14 cellular contexts compared by ENCODE assay signal in genomic region chr5:10525124-10525495, GRCh38. TPM values are rescaled to one million over a fixed set of nuclear protein-coding genes. Genes with fewer than 3 reads are reported as not detected.
DNase-seq lines count a peak whose midpoint lies in the region; ATAC-seq and TF ChIP-seq lines count a peak whose summit lies in the region.
"Had no signal": no experiment of that assay in that cellular context is flagged by ENCODE, and none has a peak within 500 bp of the region (broad histone marks: within the 10 kb centered on the region; RNA-seq: fewer than 3 reads in every experiment).

No MANE protein-coding gene starts in this region.

- H3K27ac Mint-ChIP-seq in osteocyte (ENCODE audit: unreplicated experiment), result peak overlapping the region; percentile 37
- H3K27ac Mint-ChIP-seq: activated T-helper 2 cell treated with anti-CD3 and anti-CD28 coated beads, Interferon-gamma antibody, Interleukin-2, Interleukin-4, amounts not matched to agents 10 μg/mL and 5 μg/mL and 100 μg/mL, durations not matched to agents 14 hours and 24 hours and 36 hours had no signal

- no peaks in the 10 kb centered on the region for H3K9me3 Mint-ChIP-seq in osteocyte (ENCODE audit: unreplicated experiment)

- H3K36me3 Mint-ChIP-seq in osteocyte (ENCODE audit: unreplicated experiment), result no peaks in the 10 kb centered on the region

- H3K27me3 Mint-ChIP-seq in osteocyte (ENCODE audit: unreplicated experiment), result no peaks in the 10 kb centered on the region

- CTCF ChIA-PET in RWPE1 (lab: Yijun Ruan, JAX), result interaction anchor here (0.7 kb wide), 1 partner anchor 102 kb away, joined by 3 read pairs; no protein-coding TSS in a partner anchor

- peaks cover 54% of the 10 kb centered on the region for H3K4me1 Mint-ChIP-seq in osteocyte (ENCODE audit: unreplicated experiment)

- H3K4me3 Mint-ChIP-seq in osteocyte (ENCODE audit: unreplicated experiment), result no peak overlapping the region

- POLR2A ChIA-PET in RWPE1 (lab: Yijun Ruan, JAX; ENCODE audit: low non-redundant PET), result no interaction called here

- no peak for TF ChIP-seq CTCF in RWPE1 (conservative IDR thresholded peaks at IDR 0.05; ENCODE audit: low read depth)
- TF ChIP-seq CTCF in osteocyte (IDR thresholded peaks at IDR 0.05), result no peak

- peak overlapping the region; percentile 16; the same call in 1 of the 2 replicates for H3K27ac ChIP-seq in RWPE1
- H3K27ac ChIP-seq: epithelial cell of prostate, heart right ventricle, pancreas, spleen, suprapubic skin had no signal

- ATAC-seq in GM19328 (IDR thresholded peaks at IDR 0.05; ENCODE audit: unreplicated experiment) (peak; percentile 69), HG02852 (IDR thresholded peaks at IDR 0.05; ENCODE audit: unreplicated experiment) (peak; percentile 59), HG02678 (IDR thresholded peaks at IDR 0.05; ENCODE audit: unreplicated experiment) (no peak), HG02981 (IDR thresholded peaks at IDR 0.05; ENCODE audit: unreplicated experiment) (no peak)
- ATAC-seq: heart right ventricle had no signal

- no peak for DNase-seq in RWPE1 (ENCODE audit: low spot score)
- DNase-seq in osteocyte (ENCODE audit: extremely low spot score, unreplicated experiment), result no peak
- no peak for DNase-seq in GM19238 (ENCODE audit: insufficient read length, low spot score)
- DNase-seq: heart right ventricle, NCI-H1092 treated with DMSO at 0.1 percent for 48 hours, pancreas, spleen had no signal

RNA-seq across cellular contexts. Expression of gene ANKRD33B, which starts 38.8 kb away (rescaled TPM):
- total RNA-seq in osteocyte, result 0.83 and 0.94 TPM in 2 replicates

Comparison
In these comparisons a context has a peak if more than half of its experiments do, and no peak if none do; other contexts are left out.
1. ATAC-seq: peak in GM19328 (single experiment) and HG02852 (single experiment); none in HG02678 (single experiment) and HG02981 (single experiment).